In the genomic region with DNA sequence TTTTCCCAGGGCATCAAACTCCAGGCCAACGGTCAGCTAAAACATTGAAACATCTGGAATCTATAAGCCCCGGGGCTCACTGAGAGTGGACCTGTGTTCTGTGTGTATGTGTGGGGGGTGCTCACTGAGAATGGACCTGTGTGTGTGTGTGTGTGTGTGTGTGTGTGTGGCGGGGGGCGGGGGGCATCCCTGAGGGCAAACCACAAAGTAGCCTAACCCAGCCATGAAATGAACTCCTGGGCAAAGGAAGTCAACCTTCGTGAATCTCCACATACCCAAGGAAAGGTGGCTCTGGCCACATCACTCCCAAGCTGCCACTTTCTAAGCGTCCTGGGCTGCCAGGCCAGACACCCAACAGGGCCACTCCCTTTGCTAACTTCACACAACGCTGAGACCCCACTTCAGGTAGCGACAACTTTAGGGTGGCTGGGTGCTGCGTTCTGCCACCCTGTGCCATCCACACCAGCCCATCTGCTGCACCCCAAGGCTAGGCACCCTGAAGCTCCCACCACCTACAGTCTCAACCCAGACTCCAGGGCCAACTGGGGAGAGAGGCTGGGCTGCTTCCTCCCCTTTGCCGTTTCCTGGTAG, we compare ENCODE assay signal across 9 cellular contexts. TPM values are rescaled to one million over a fixed set of nuclear protein-coding genes. Genes with fewer than 3 reads are reported as not detected.
A peak's percentile ranks its signal among the peaks of the same experiment; 100 is the strongest.
DNase-seq lines count a peak whose midpoint lies in the region; ATAC-seq, FAIRE-seq and TF ChIP-seq lines count a peak whose summit lies in the region.
"Had no signal": no experiment of that assay in that cellular context is flagged by ENCODE, and none has a peak within 500 bp of the region (broad histone marks: within the 10 kb centered on the region; RNA-seq: fewer than 3 reads in every experiment).

No MANE protein-coding gene starts in this region.

- peaks cover 59% of the 10 kb centered on the region for H4K20me1 ChIP-seq in astrocyte (ENCODE audit: insufficient read depth, low read length)

- no peaks in the 10 kb centered on the region for H3K9me3 Mint-ChIP-seq in activated T-cell treated with anti-CD3 and anti-CD28 coated beads, Interleukin-2, amount 50 U/mL, for 24 hours
- no peaks in the 10 kb centered on the region for H3K9me3 Mint-ChIP-seq in astrocyte (ENCODE audit: unreplicated experiment)

- H3K36me3 ChIP-seq in astrocyte (ENCODE audit: insufficient read depth, low read length): peaks cover 4% of the 10 kb centered on the region
- H3K36me3 ChIP-seq in right lobe of liver: peaks cover 0 to 10% (median 4%) of the 10 kb centered on the region in 4 donors
- H3K36me3 ChIP-seq in tibial nerve: peaks cover 0 to 15% (median 3%) of the 10 kb centered on the region in 3 donors

- H3K9me3 ChIP-seq in astrocyte (ENCODE audit: insufficient read depth, low read depth, low read length): no peaks in the 10 kb centered on the region
- no peaks in the 10 kb centered on the region for H3K9me3 ChIP-seq in right lobe of liver
- no peaks in the 10 kb centered on the region for H3K9me3 ChIP-seq in tibial nerve

- no peak for ATAC-seq in right lobe of liver
- no peak for ATAC-seq in HG02588 (IDR thresholded peaks at IDR 0.05; ENCODE audit: unreplicated experiment)

- peaks cover 61% of the 10 kb centered on the region for H3K79me2 ChIP-seq in astrocyte (ENCODE audit: insufficient read depth, low read length)

- no peak for TF ChIP-seq POLR2A in right lobe of liver (IDR thresholded peaks at IDR 0.05)
- TF ChIP-seq POLR2A in tibial nerve (IDR thresholded peaks at IDR 0.05): no peak

- H3K4me2 ChIP-seq in astrocyte (ENCODE audit: low read length): peak overlapping the region; percentile 94

- FAIRE-seq in astrocyte (lab: Jason Lieb, UNC): no peak

- no peak for TF ChIP-seq EP300 in tibial nerve (IDR thresholded peaks at IDR 0.05)

- WGBS in right lobe of liver (ENCODE audit: insufficient coverage, low coverage, low lambda C conversion rate, missing lambda C conversion rate): 34% methylated on average over 6 of the region's 10 CpGs
- 56 to 61% methylated on average over 10 of the region's 10 CpGs for WGBS in tibial nerve, 2 donors

- TF ChIP-seq CTCF in astrocyte (IDR thresholded peaks at IDR 0.05; ENCODE audit: insufficient read depth, low read depth, low read length) (no peak), right lobe of liver (IDR thresholded peaks at IDR 0.05) (no peak), tibial nerve (IDR thresholded peaks at IDR 0.05) (no peak)

- peak overlapping the region; percentile 91 for H3K27ac Mint-ChIP-seq in activated T-cell treated with anti-CD3 and anti-CD28 coated beads, Interleukin-2, amount 50 U/mL, for 24 hours
- peak overlapping the region; percentile 98 for H3K27ac Mint-ChIP-seq in astrocyte (ENCODE audit: unreplicated experiment)

- peak overlapping the region; percentile 87 for H3K27ac ChIP-seq in astrocyte (ENCODE audit: low read depth, low read length)
- H3K27ac ChIP-seq in right lobe of liver: peak overlapping the region; percentile 84 to 97 (median 97)
- H3K27ac ChIP-seq in tibial nerve: peak overlapping the region in 3 of 4 donors; percentile 93 to 95 (median 94)

- H3K27me3 Mint-ChIP-seq in activated T-cell treated with anti-CD3 and anti-CD28 coated beads, Interleukin-2, amount 50 U/mL, for 24 hours: peaks cover 8% of the 10 kb centered on the region
- no peaks in the 10 kb centered on the region for H3K27me3 Mint-ChIP-seq in astrocyte (ENCODE audit: low read depth, unreplicated experiment)

- no peaks in the 10 kb centered on the region for H3K27me3 ChIP-seq in astrocyte (ENCODE audit: insufficient read depth, low read length)
- H3K27me3 ChIP-seq in right lobe of liver: no peaks in the 10 kb centered on the region
- H3K27me3 ChIP-seq in tibial nerve: no peaks in the 10 kb centered on the region

- H3K4me1 ChIP-seq in astrocyte (ENCODE audit: insufficient read depth, low read length) (peaks cover 32% of the 10 kb centered on the region), right lobe of liver (peaks cover 0 to 56% (median 30%) of the 10 kb centered on the region in 4 donors), tibial nerve (peaks cover 0 to 66% (median 44%) of the 10 kb centered on the region in 4 donors)

- peak overlapping the region; percentile 89 for H3K4me3 Mint-ChIP-seq in activated T-cell treated with anti-CD3 and anti-CD28 coated beads, Interleukin-2, amount 50 U/mL, for 24 hours
- peak overlapping the region; percentile 93 for H3K4me3 Mint-ChIP-seq in astrocyte (ENCODE audit: unreplicated experiment)

- intact Hi-C loops in right lobe of liver (cut with DNase I): no loop called here

- H2AFZ ChIP-seq in astrocyte (ENCODE audit: low read depth, low read length): no peak overlapping the region

- H3K4me3 ChIP-seq in astrocyte (ENCODE audit: insufficient read depth, low read depth, low read length) (peak overlapping the region; percentile 66), right lobe of liver (peak overlapping the region; percentile 69 to 96 (median 86)), tibial nerve (peak overlapping the region; percentile 67 to 100 (median 92))

- peaks cover 23% of the 10 kb centered on the region for H3K36me3 Mint-ChIP-seq in activated T-cell treated with anti-CD3 and anti-CD28 coated beads, Interleukin-2, amount 50 U/mL, for 24 hours (ENCODE audit: low read depth)
- no peaks in the 10 kb centered on the region for H3K36me3 Mint-ChIP-seq in astrocyte (ENCODE audit: low read depth, unreplicated experiment)

- H3K9ac ChIP-seq in astrocyte (ENCODE audit: low read length): peak overlapping the region; percentile 88

- peaks cover 33% of the 10 kb centered on the region for H3K4me1 Mint-ChIP-seq in activated T-cell treated with anti-CD3 and anti-CD28 coated beads, Interleukin-2, amount 50 U/mL, for 24 hours (ENCODE audit: low read depth)
- H3K4me1 Mint-ChIP-seq in astrocyte (ENCODE audit: low read depth, unreplicated experiment): peaks cover 14% of the 10 kb centered on the region

- no peak for DNase-seq in activated T-cell treated with anti-CD3 and anti-CD28 coated beads, Interleukin-2, amount 50 U/mL, for 24 hours
- DNase-seq in activated T-cell treated with anti-CD3 and anti-CD28 coated beads for 4 hours: no peak
- DNase-seq in astrocyte (ENCODE audit: low read depth): no peak
- DNase-seq in right lobe of liver: no peak
- DNase-seq in tibial nerve (ENCODE audit: low spot score in 2 of 2): no peak
- DNase-seq in Ammon's horn (ENCODE audit: low spot score): no peak
- DNase-seq in NCI-H128 (lab: John Stamatoyannopoulos, UW; ENCODE audit: unreplicated experiment): no peak

RNA-seq across cellular contexts. Expression of a gene that starts 1.6 kb away (rescaled TPM):
- total RNA-seq in astrocyte (33.2 and 35.8 TPM in 2 replicates), right lobe of liver (10 to 100 TPM in 2 of 6 experiments, 1 to 10 TPM in 4; 7.4 to 12.9 (median 9.2) TPM), tibial nerve (10 to 100 TPM; 17.9 to 25.5 (median 22.5) TPM)

RNA-seq across cellular contexts. Expression of a gene that starts 8.0 kb away (rescaled TPM):
- total RNA-seq in astrocyte (26.5 and 30.2 TPM in 2 replicates), right lobe of liver (10 to 100 TPM in 4 of 6 experiments, 1 to 10 TPM in 2; 7.4 to 15.0 (median 12.2) TPM), tibial nerve (10 to 100 TPM; 22.3 to 42.2 (median 30.7) TPM)

RNA-seq across cellular contexts. Expression of a gene that starts 11.1 kb away (rescaled TPM):
- 164 and 191 TPM in 2 replicates for total RNA-seq in astrocyte
- total RNA-seq in right lobe of liver: 10 to 100 TPM in 1 of 6 experiments, 1 to 10 TPM in 5; 3.2 to 10.6 (median 5.1) TPM
- 1 to 10 TPM; 6.3 to 9.9 (median 6.9) TPM for total RNA-seq in tibial nerve

RNA-seq across cellular contexts. Expression of a gene that starts 14.8 kb away (rescaled TPM):
- total RNA-seq in astrocyte (26.0 and 31.6 TPM in 2 replicates), right lobe of liver (100 to 1,000 TPM in 1 of 6 experiments, 10 to 100 TPM in 5; 63.5 to 103 (median 89.3) TPM), tibial nerve (10 to 100 TPM; 36.0 to 64.9 (median 46.6) TPM)

RNA-seq across cellular contexts. Expression of a gene that starts 21.1 kb away (rescaled TPM):
- not detected in 2 replicates for total RNA-seq in astrocyte
- total RNA-seq in right lobe of liver: not detected
- total RNA-seq in tibial nerve: not detected
- total RNA-seq: glomerular endothelial cell had no signal

Comparison
In these comparisons a context has a peak if more than half of its experiments do, and no peak if none do; other contexts are left out.
1. RNA of a gene that starts 11.1 kb away (total RNA-seq): 164 to 191 TPM in astrocyte; 6.3 to 9.9 TPM in tibial nerve and 3.2 to 10.6 TPM in right lobe of liver; every median in the first group is over 10 times any median in the second.
2. Peak in every context shown above with its lines, with median percentiles within 50 percentile points of each other: H3K27ac ChIP-seq and H3K4me3 ChIP-seq.